ENCODE assay signal across 23 cellular contexts in genomic region chr5:8827701-8828100, GRCh38.
DNase-seq lines count a peak whose midpoint lies in the region; ATAC-seq, FAIRE-seq and TF ChIP-seq lines count a peak whose summit lies in the region.
"Had no signal": no experiment of that assay in that cellular context is flagged by ENCODE, and none has a peak within 500 bp of the region (broad histone marks: within the 10 kb centered on the region; RNA-seq: fewer than 3 reads in every experiment).

No MANE protein-coding gene starts in this region.

- H3K9me3 ChIP-seq in A549, result no peaks in the 10 kb centered on the region
- H3K9me3 ChIP-seq in left lung, result no peaks in the 10 kb centered on the region
- H3K9me3 ChIP-seq: mucosa of descending colon, neutrophil, tibial artery had no signal

- POLR2A ChIA-PET in A549 (lab: Yijun Ruan, JAX), result no interaction called here

- ATAC-seq in A549, result no peak
- ATAC-seq in left lung, result no peak
- ATAC-seq: activated CD8-positive, alpha-beta T cell treated with anti-CD3 and anti-CD28 coated beads for 36 hours; activated naive CD8-positive, alpha-beta T cell treated with anti-CD3 and anti-CD28 coated beads, Interleukin-2, amount 50 U/mL, for 24 hours; effector memory CD8-positive, alpha-beta T cell; HepG2; mucosa of descending colon; stimulated activated naive B cell treated with anti-CD40 and anti-IgM and Interleukin-4, amounts not matched to agents 10 μg/mL and 1 μg/mL and 100 μg/mL, for 72 hours; T-helper 17 cell had no signal

- H3K27ac ChIP-seq in A549 (peak overlapping the region; percentile 40 to 82; a peak in 4 of 6 replicates), left lung (peak overlapping the region in 1 of 2 donors; percentile 2)
- H3K27ac ChIP-seq: neutrophil, tibial artery had no signal

- no peak for TF ChIP-seq EP300 in A549 (IDR thresholded peaks at IDR 0.05)

- H3K4me1 ChIP-seq in A549 (peaks cover 14% of the 10 kb centered on the region), left lung (no peaks in the 10 kb centered on the region)

- TF ChIP-seq CTCF in A549 (IDR thresholded peaks at IDR 0.05) (no peak), choroid plexus epithelial cell (conservative IDR thresholded peaks at IDR 0.05; ENCODE audit: low read depth, low read length) (no peak), left lung (IDR thresholded peaks at IDR 0.05) (no peak), D721Med (IDR thresholded peaks at IDR 0.05; ENCODE audit: insufficient read depth, missing control alignments) (no peak)

- WGBS in A549 (ENCODE audit: missing lambda C conversion rate), result 8% methylated on average over 4 of the region's 4 CpGs

- TF ChIP-seq POLR2A in A549 (IDR thresholded peaks at IDR 0.05; ENCODE audit: low read length), result no peak

- TF ChIP-seq RAD21 in A549 (conservative IDR thresholded peaks at IDR 0.05 in 1 of 2, IDR thresholded peaks at IDR 0.05 in 1 of 2), result no peak

- FAIRE-seq in A549 (lab: Jason Lieb, UNC) (no peak), RCC 7860 (lab: Jason Lieb, UNC) (peak; percentile 87), D721Med (lab: Jason Lieb, UNC) (no peak)
- FAIRE-seq: HepG2 had no signal

- H3K4me2 ChIP-seq in A549, result peak overlapping the region; percentile 37; the same call in 2 of the 3 replicates

- intact Hi-C loops in left lung (cut with DNase I), result no loop called here

- H3K36me3 ChIP-seq in left lung, result no peaks in the 10 kb centered on the region
- H3K36me3 ChIP-seq: MG63, neutrophil, tibial artery had no signal

- DNase-seq in A549 (ENCODE audit: low read depth in 1 of 2, low spot score in 1 of 2), result no peak
- DNase-seq in RCC 7860 (ENCODE audit: low spot score), result peak; percentile 41
- DNase-seq in choroid plexus epithelial cell (ENCODE audit: low read depth), result peak; percentile 54
- DNase-seq in kidney tubule cell (ENCODE audit: low spot score), result peak; percentile 26
- no peak for DNase-seq in AML-193 (lab: John Stamatoyannopoulos, UW)
- no peak for DNase-seq in left lung
- DNase-seq in NCI-H774 (lab: John Stamatoyannopoulos, UW), result no peak
- no peak for DNase-seq in D721Med (ENCODE audit: insufficient read length, low spot score)
- DNase-seq: activated B cell treated with CpG ODN at 0.5 μM for 24 hours; activated CD8-positive, alpha-beta T cell treated with anti-CD3 and anti-CD28 coated beads for 36 hours; activated naive CD8-positive, alpha-beta T cell treated with anti-CD3 and anti-CD28 coated beads, Interleukin-2, amount 50 U/mL, for 24 hours; DMS153; effector memory CD8-positive, alpha-beta T cell; MG63; mucosa of descending colon; NCI-H187; NCI-H446; stimulated activated CD4-positive, alpha-beta T cell treated with anti-CD3 and anti-CD28 coated beads, Interleukin-15, amount 100 ng/mL, for 24 hours; stimulated activated naive B cell treated with anti-CD40 and anti-IgM and Interleukin-4, amounts not matched to agents 10 μg/mL and 1 μg/mL and 100 μg/mL, for 72 hours; T-helper 17 cell; tibial artery had no signal

- no peak overlapping the region for H3K4me3 ChIP-seq in A549
- H3K4me3 ChIP-seq in choroid plexus epithelial cell (ENCODE audit: low read depth, low read length), result no peak overlapping the region
- no peak overlapping the region for H3K4me3 ChIP-seq in left lung
- H3K4me3 ChIP-seq: MG63, mucosa of descending colon, tibial artery had no signal

- H3K27me3 ChIP-seq in left lung, result no peaks in the 10 kb centered on the region
- H3K27me3 ChIP-seq: MG63, neutrophil, tibial artery had no signal

- CTCF ChIA-PET in A549 (lab: Yijun Ruan, JAX), result interaction anchor here (1.8 kb wide), 1 partner anchor 12 kb away, joined by 5 read pairs; no protein-coding TSS in a partner anchor

TF ChIP-seq in A549, 52 proteins besides CTCF, POLR2A, EP300 and RAD21:
- TF ChIP-seq ATOH8 (CRISPR knock-in tag; IDR thresholded peaks at IDR 0.05; ENCODE audit: low read depth) (no peak), BHLHE40 (IDR thresholded peaks at IDR 0.05; ENCODE audit: low read depth, low read length) (no peak), PBX3 (IDR thresholded peaks at IDR 0.05) (no peak), CEBPB (IDR thresholded peaks at IDR 0.05) (no peak), RNF2 (IDR thresholded peaks at IDR 0.05; ENCODE audit: borderline replicate concordance, low read depth) (no peak), RCOR1 (IDR thresholded peaks at IDR 0.05; ENCODE audit: low read depth, low read length) (no peak), ZSCAN20 (CRISPR knock-in tag; IDR thresholded peaks at IDR 0.05) (no peak), KDM5A (IDR thresholded peaks at IDR 0.05) (no peak)

Comparison
In these comparisons a context has a peak if more than half of its experiments do, and no peak if none do; other contexts are left out.
1. DNase-seq: peak in RCC 7860 (single experiment), choroid plexus epithelial cell (single experiment) and kidney tubule cell (single experiment); none in A549 (0 of 2), AML-193 (0 of 2), left lung (0 of 2), NCI-H774 (single experiment) and D721Med (single experiment).